23 cellular contexts compared by ENCODE assay signal in genomic region chr16:88636488-88637265, GRCh38. TPM values are rescaled to one million over a fixed set of nuclear protein-coding genes. Genes with fewer than 3 reads are reported as not detected.
DNase-seq lines count a peak whose midpoint lies in the region; ATAC-seq, FAIRE-seq and TF ChIP-seq lines count a peak whose summit lies in the region.
"Had no signal": no experiment of that assay in that cellular context is flagged by ENCODE, and none has a peak within 500 bp of the region (broad histone marks: within the 10 kb centered on the region; RNA-seq: fewer than 3 reads in every experiment).

No MANE protein-coding gene starts in this region.

- 0 out of 2 replicates have a peak overlapping the region, but pooled peaks have one; percentile 48 for H2BK20ac ChIP-seq in H1 (ENCODE audit: low read length)

- H4K20me1 ChIP-seq in H1 (replicated peaks in 1 of 2; ENCODE audit: control insufficient read depth in 1 of 2, insufficient read depth in 2 of 2, low read length in 2 of 2) = no peaks in the 10 kb centered on the region

- POLR2A ChIA-PET in H1 (lab: Charles Lee; ENCODE audit: partially characterized antibody) = interaction anchor here (0.9 to 1.3 kb wide), 3 partner anchors 13 to 66 kb away, joined by 3 to 5 read pairs (median 3); partner anchors contain the start of gene ZC3H18

- CTCF ChIA-PET in H1 (lab: Charles Lee; ENCODE audit: partially characterized antibody) = interaction anchor here (1.2 to 3.6 kb wide), 6 partner anchors 11 to 49 kb away, joined by 3 to 17 read pairs (median 5); no protein-coding TSS in a partner anchor

- no peak overlapping the region for H3K4me3 ChIP-seq in NB4 (ENCODE audit: low read depth, low read length)
- no peak overlapping the region; a peak in 1 of 8 replicates for H3K4me3 ChIP-seq in H1 (ENCODE audit: extremely low read depth in 1 of 4, insufficient read depth in 2 of 4, low read depth in 3 of 4, low read length in 4 of 4)
- H3K4me3 ChIP-seq in prostate gland = no peak overlapping the region
- H3K4me3 ChIP-seq in BE2C (ENCODE audit: low read depth, low read length) = no peak overlapping the region
- H3K4me3 ChIP-seq: heart right ventricle, stomach had no signal

- H3K27ac ChIP-seq in H1 (ENCODE audit: low read depth, low read length) = no peak overlapping the region
- H3K27ac ChIP-seq in prostate gland = no peak overlapping the region
- H3K27ac ChIP-seq: heart right ventricle, stomach had no signal

- H3K4me3 Mint-ChIP-seq in stimulated activated naive B cell treated with anti-CD40 and anti-IgM and Interleukin-4, amounts not matched to agents 10 μg/mL and 1 μg/mL and 100 μg/mL, for 72 hours = no peak overlapping the region

- H3K4me1 ChIP-seq in H1 (replicated peaks in 1 of 4; ENCODE audit: control insufficient read depth in 3 of 4, insufficient read depth in 4 of 4, low read length in 3 of 4) = peaks cover 5 to 49% (median 31%) of the 10 kb centered on the region in 4 experiments
- no peaks in the 10 kb centered on the region for H3K4me1 ChIP-seq in prostate gland (replicated peaks)
- no peaks in the 10 kb centered on the region for H3K4me1 ChIP-seq in BE2C

- H3K79me1 ChIP-seq in H1 (ENCODE audit: low read depth, low read length) = no peaks in the 10 kb centered on the region

- H3K9ac ChIP-seq in H1 (replicated peaks in 1 of 4; ENCODE audit: extremely low read depth in 1 of 4, low read depth in 3 of 4, low read length in 3 of 4) = no peak overlapping the region

- no peak for TF ChIP-seq EP300 in H1 (IDR thresholded peaks at IDR 0.05; ENCODE audit: borderline replicate concordance in 1 of 2, low read depth in 2 of 2, low read length in 2 of 2)

- H3K27me3 ChIP-seq in H1 (replicated peaks in 1 of 4; ENCODE audit: control insufficient read depth in 3 of 4, extremely low read depth in 1 of 4, insufficient read depth in 3 of 4, low read length in 3 of 4) = peaks cover 0 to 4% (median 1%) of the 10 kb centered on the region in 4 experiments; a peak in 2 of 7 replicates
- peaks cover 17% of the 10 kb centered on the region for H3K27me3 ChIP-seq in prostate gland (replicated peaks; ENCODE audit: insufficient read depth)
- H3K27me3 ChIP-seq in BE2C = peaks cover 26% of the 10 kb centered on the region

- no peak overlapping the region; the same call in 1 of the 2 replicates for H2BK5ac ChIP-seq in H1 (ENCODE audit: low read depth, low read length)

- no peaks in the 10 kb centered on the region for H3K9me3 Mint-ChIP-seq in stimulated activated naive B cell treated with anti-CD40 and anti-IgM and Interleukin-4, amounts not matched to agents 10 μg/mL and 1 μg/mL and 100 μg/mL, for 72 hours
- H3K9me3 Mint-ChIP-seq: type B pancreatic cell had no signal

- TF ChIP-seq CTCF in NB4 (IDR thresholded peaks at IDR 0.05; ENCODE audit: low read depth, low read length) (peak; percentile 3), H1 (IDR thresholded peaks at IDR 0.05; ENCODE audit: control extremely low read depth in 1 of 3, insufficient read depth in 1 of 3, low read depth in 1 of 3, low read length in 3 of 3) (peak in 1 of 3 experiments; percentile 15; a peak in 1 of 4 replicates), prostate gland (IDR thresholded peaks at IDR 0.05) (no peak), BE2C (IDR thresholded peaks at IDR 0.05; ENCODE audit: low read depth, low read length) (no peak)

- peaks cover 0 to 5% of the 10 kb centered on the region in 2 donors for H3K27me3 Mint-ChIP-seq in stimulated activated naive B cell treated with anti-CD40 and anti-IgM and Interleukin-4, amounts not matched to agents 10 μg/mL and 1 μg/mL and 100 μg/mL, for 72 hours

- WGBS in H1 (ENCODE audit: extremely low coverage in 1 of 2, insufficient coverage in 1 of 2, insufficient read length in 1 of 2, insufficient replicate concordance in 2 of 2, low coverage in 1 of 2, low lambda C conversion rate in 2 of 2, missing lambda C conversion rate in 1 of 2), 2 experiments = 88% methylated on average over 15 of the region's 23 CpGs; no CpG with 5 or more reads in 1 of the 2 experiments
- 69% methylated on average over 17 of the region's 23 CpGs for WGBS in prostate gland

- no peaks in the 10 kb centered on the region for H3K79me2 ChIP-seq in H1 (ENCODE audit: control insufficient read depth in 1 of 2, insufficient read depth in 2 of 2, low read length in 2 of 2)

- H3K23ac ChIP-seq in H1 (ENCODE audit: insufficient read length) = no peak overlapping the region

- TF ChIP-seq POLR2A in NB4 (IDR thresholded peaks at IDR 0.05; ENCODE audit: extremely low read depth, insufficient read length) (no peak), H1 (IDR thresholded peaks at IDR 0.05; ENCODE audit: control extremely low read depth in 1 of 2, low read depth in 2 of 2, low read length in 2 of 2) (no peak), prostate gland (IDR thresholded peaks at IDR 0.05) (no peak)

- no peak overlapping the region for H3K4me2 ChIP-seq in H1 (ENCODE audit: insufficient read depth in 1 of 2, low read depth in 2 of 2, low read length in 2 of 2)

- H3K36me3 ChIP-seq in H1 (ENCODE audit: control insufficient read depth in 2 of 4, insufficient read depth in 4 of 4, low read length in 3 of 4) = peaks cover 0 to 5% (median 0%) of the 10 kb centered on the region in 4 experiments; a peak in 2 of 8 replicates
- H3K36me3 ChIP-seq in prostate gland = peaks cover 0 to 9% of the 10 kb centered on the region in 2 donors
- H3K36me3 ChIP-seq in BE2C = peaks cover 3% of the 10 kb centered on the region

- no peak for TF ChIP-seq RAD21 in H1 (IDR thresholded peaks at IDR 0.05 in 1 of 2, conservative IDR thresholded peaks at IDR 0.05 in 1 of 2; ENCODE audit: low read depth in 2 of 2, low read length in 2 of 2)

- H2BK120ac ChIP-seq in H1 (replicated peaks; ENCODE audit: low read depth, low read length) = no peak overlapping the region

- H3K18ac ChIP-seq in H1 (ENCODE audit: extremely low read depth, low read length) = no peak overlapping the region

- H2AK5ac ChIP-seq in H1 (ENCODE audit: low read depth, low read length) = 0 out of 2 replicates have a peak overlapping the region, but pooled peaks have one; percentile 53

- H3K14ac ChIP-seq in H1 (ENCODE audit: insufficient read length) = no peak overlapping the region

- no peak overlapping the region for H2BK15ac ChIP-seq in H1 (ENCODE audit: low read length)

- no peak overlapping the region for H3K56ac ChIP-seq in H1 (replicated peaks; ENCODE audit: insufficient read length, low read depth, low read length)

- no peak overlapping the region for H4K5ac ChIP-seq in H1 (ENCODE audit: insufficient read length, low read depth, low read length)

- no peak overlapping the region for H3K4ac ChIP-seq in H1 (replicated peaks; ENCODE audit: insufficient read length, low read depth, low read length)

- peak overlapping the region; percentile 63 for H3K27ac Mint-ChIP-seq in stimulated activated naive B cell treated with anti-CD40 and anti-IgM and Interleukin-4, amounts not matched to agents 10 μg/mL and 1 μg/mL and 100 μg/mL, for 72 hours
- H3K27ac Mint-ChIP-seq: type B pancreatic cell had no signal

- peaks cover 10% of the 10 kb centered on the region for H3K23me2 ChIP-seq in H1 (ENCODE audit: low read depth, low read length)

- H3K4me1 Mint-ChIP-seq in stimulated activated naive B cell treated with anti-CD40 and anti-IgM and Interleukin-4, amounts not matched to agents 10 μg/mL and 1 μg/mL and 100 μg/mL, for 72 hours = peaks cover 55 to 83% of the 10 kb centered on the region in 2 donors

- peak overlapping the region; percentile 77 for H4K91ac ChIP-seq in H1 (replicated peaks; ENCODE audit: insufficient read length, low read length)

- no peak overlapping the region for H2AFZ ChIP-seq in H1 (ENCODE audit: low read length)

- FAIRE-seq in H1 (lab: Jason Lieb, UNC) = no peak

- intact Hi-C loops in prostate gland (cut with DNase I) = no loop called here

- peak; percentile 9 for DNase-seq in stimulated activated CD4-positive, alpha-beta T cell treated with anti-CD3 and anti-CD28 coated beads, Interleukin-15, amount 100 ng/mL, for 24 hours
- DNase-seq in stimulated activated CD4-positive, alpha-beta T cell treated with anti-CD3 and anti-CD28 coated beads, Interleukin-1b, Interleukin-23, amount 100 ng/mL, for 48 hours = no peak
- no peak for DNase-seq in NB4 (ENCODE audit: low read depth)
- no peak for DNase-seq in H1 (ENCODE audit: low read depth in 1 of 2, low spot score in 2 of 2)
- no peak for DNase-seq in stimulated activated naive B cell treated with anti-CD40 and anti-IgM and Interleukin-4, amounts not matched to agents 10 μg/mL and 1 μg/mL and 100 μg/mL, for 72 hours
- DNase-seq in prostate gland (ENCODE audit: low spot score) = no peak
- DNase-seq in BE2C = no peak
- no peak for DNase-seq in amygdala (lab: John Stamatoyannopoulos, UW)
- DNase-seq: activated naive CD4-positive, alpha-beta T cell; AML-193; cortex of kidney; heart right ventricle; left ventricle myocardium superior; NCI-H1105 treated with DMSO at 0.1 percent for 48 hours; Right ventricle myocardium superior; stomach had no signal

- no peak for ATAC-seq in stimulated activated naive B cell treated with anti-CD40 and anti-IgM and Interleukin-4, amounts not matched to agents 10 μg/mL and 1 μg/mL and 100 μg/mL, for 72 hours (replicated peaks)
- ATAC-seq: heart right ventricle, left ventricle myocardium superior, right cardiac atrium had no signal

- no peak overlapping the region for H4K8ac ChIP-seq in H1 (ENCODE audit: extremely low read depth, insufficient read depth, low read length)

- H2BK12ac ChIP-seq in H1 (ENCODE audit: low read depth, low read length) = peak overlapping the region; percentile 80; the same call in 1 of the 2 replicates

- H3K36me3 Mint-ChIP-seq in stimulated activated naive B cell treated with anti-CD40 and anti-IgM and Interleukin-4, amounts not matched to agents 10 μg/mL and 1 μg/mL and 100 μg/mL, for 72 hours = peaks cover 10 to 19% of the 10 kb centered on the region in 2 donors
- H3K36me3 Mint-ChIP-seq: type B pancreatic cell had no signal

- no peaks in the 10 kb centered on the region for H3K9me3 ChIP-seq in H1 (ENCODE audit: insufficient read depth in 2 of 2, low read depth in 1 of 2, low read length in 1 of 2)
- no peaks in the 10 kb centered on the region for H3K9me3 ChIP-seq in prostate gland
- H3K9me3 ChIP-seq in BE2C = no peaks in the 10 kb centered on the region
- H3K9me3 ChIP-seq: heart right ventricle, stomach had no signal

RNA-seq across cellular contexts. Expression of gene IL17C, which starts 1.7 kb away (rescaled TPM):
- 1.1 and 1.4 TPM in 2 replicates for total RNA-seq in H1 (2021; fragmentation: NEBNext Ultra II Directional; extraction: Animal tissue kit (Norgen Biotek cat#: 25700))
- polyA plus RNA-seq in H1 (2011; rRNA removed) = 1.9 and 3.0 TPM in 2 replicates
- 1.4 TPM for polyA plus RNA-seq in H1 (2011; cell fraction: cytosol; rRNA removed)
- polyA plus RNA-seq in H1 (2011; cell fraction: nucleus; rRNA removed) = 4.2 TPM
- polyA plus RNA-seq in H1 (2012, experiment 1 of 2) = 2.1 to 3.1 TPM (median 2.5 TPM) in 4 replicates
- polyA plus RNA-seq in H1 (2012, experiment 2 of 2) = 2.6 TPM
- 3.1 TPM for polyA plus RNA-seq in H1 (2013, experiment 1 of 2)
- 3.4 TPM for polyA plus RNA-seq in H1 (2013, experiment 2 of 2)
- 0.34 and 0.41 TPM in 2 replicates for polyA minus RNA-seq in H1 (2011; rRNA and poly(A)+ RNA removed)
- polyA minus RNA-seq in H1 (2011; cell fraction: cytosol; rRNA and poly(A)+ RNA removed) = 1.5 TPM
- polyA minus RNA-seq in H1 (2011; cell fraction: nucleus; rRNA and poly(A)+ RNA removed) = 2.6 TPM
- total RNA-seq in prostate gland = under 1 TPM in 1 of 2 donors, not detected in 1; 0.97 TPM
- polyA plus RNA-seq in BE2C (2012; ENCODE audit: insufficient read depth, insufficient read length, low read depth) = not detected
- total RNA-seq: activated CD8-positive, alpha-beta memory T cell treated with anti-CD3 and anti-CD28 coated beads for 36 hours; G401; heart right ventricle; left ventricle myocardium superior; LHCN-M2; mucosa of gallbladder; omental fat pad; right cardiac atrium; Right ventricle myocardium superior had no signal
- polyA plus RNA-seq: heart right ventricle, right cardiac atrium had no signal

RNA-seq across cellular contexts. Expression of gene CYBA, which starts 14.2 kb away (rescaled TPM):
- 136 and 161 TPM in 2 replicates for total RNA-seq in H1 (2021; fragmentation: NEBNext Ultra II Directional; extraction: Animal tissue kit (Norgen Biotek cat#: 25700))
- 254 and 340 TPM in 2 replicates for polyA plus RNA-seq in H1 (2011; rRNA removed)
- polyA plus RNA-seq in H1 (2011; cell fraction: cytosol; rRNA removed) = 233 TPM
- polyA plus RNA-seq in H1 (2011; cell fraction: nucleus; rRNA removed) = 322 TPM
- polyA plus RNA-seq in H1 (2012, experiment 1 of 2) = 69.1 to 193 TPM (median 184 TPM) in 4 replicates
- 245 TPM for polyA plus RNA-seq in H1 (2012, experiment 2 of 2)
- polyA plus RNA-seq in H1 (2013, experiment 1 of 2) = 267 TPM
- polyA plus RNA-seq in H1 (2013, experiment 2 of 2) = 285 TPM
- 41.6 and 53.9 TPM in 2 replicates for polyA minus RNA-seq in H1 (2011; rRNA and poly(A)+ RNA removed)
- polyA minus RNA-seq in H1 (2011; cell fraction: cytosol; rRNA and poly(A)+ RNA removed) = 80.0 TPM
- 68.6 TPM for polyA minus RNA-seq in H1 (2011; cell fraction: nucleus; rRNA and poly(A)+ RNA removed)
- total RNA-seq in prostate gland = 100 to 1,000 TPM in 1 of 2 donors, 10 to 100 TPM in 1; 86.0 to 155 TPM
- polyA plus RNA-seq in BE2C (2012; ENCODE audit: insufficient read depth, insufficient read length, low read depth) = 154 TPM

RNA-seq across cellular contexts. Expression of gene MVD, which starts 26.2 kb away (rescaled TPM):
- total RNA-seq in H1 (2021; fragmentation: NEBNext Ultra II Directional; extraction: Animal tissue kit (Norgen Biotek cat#: 25700)) = 77.3 and 80.6 TPM in 2 replicates
- 47.2 and 72.1 TPM in 2 replicates for polyA plus RNA-seq in H1 (2011; rRNA removed)
- polyA plus RNA-seq in H1 (2011; cell fraction: cytosol; rRNA removed) = 74.6 TPM
- 130 TPM for polyA plus RNA-seq in H1 (2011; cell fraction: nucleus; rRNA removed)
- polyA plus RNA-seq in H1 (2012, experiment 1 of 2) = 52.7 to 95.2 TPM (median 88.5 TPM) in 4 replicates
- 64.7 TPM for polyA plus RNA-seq in H1 (2012, experiment 2 of 2)
- polyA plus RNA-seq in H1 (2013, experiment 1 of 2) = 71.4 TPM
- 71.3 TPM for polyA plus RNA-seq in H1 (2013, experiment 2 of 2)
- polyA minus RNA-seq in H1 (2011; rRNA and poly(A)+ RNA removed) = 15.9 and 21.7 TPM in 2 replicates
- polyA minus RNA-seq in H1 (2011; cell fraction: cytosol; rRNA and poly(A)+ RNA removed) = 39.8 TPM
- 41.1 TPM for polyA minus RNA-seq in H1 (2011; cell fraction: nucleus; rRNA and poly(A)+ RNA removed)
- total RNA-seq in prostate gland = 10 to 100 TPM; 34.7 to 40.0 TPM
- polyA plus RNA-seq in BE2C (2012; ENCODE audit: insufficient read depth, insufficient read length, low read depth) = 80.6 TPM

RNA-seq across cellular contexts. Expression of gene SNAI3, which starts 49.6 kb away (rescaled TPM):
- total RNA-seq in H1 (2021; fragmentation: NEBNext Ultra II Directional; extraction: Animal tissue kit (Norgen Biotek cat#: 25700)) = 8.5 and 8.7 TPM in 2 replicates
- polyA plus RNA-seq in H1 (2011; rRNA removed) = 13.3 and 15.8 TPM in 2 replicates
- polyA plus RNA-seq in H1 (2011; cell fraction: cytosol; rRNA removed) = 9.4 TPM
- 11.3 TPM for polyA plus RNA-seq in H1 (2011; cell fraction: nucleus; rRNA removed)
- polyA plus RNA-seq in H1 (2012, experiment 1 of 2) = 5.5 to 8.7 TPM (median 8.3 TPM) in 4 replicates
- 9.6 TPM for polyA plus RNA-seq in H1 (2012, experiment 2 of 2)
- 9.0 TPM for polyA plus RNA-seq in H1 (2013, experiment 1 of 2)
- 9.0 TPM for polyA plus RNA-seq in H1 (2013, experiment 2 of 2)
- polyA minus RNA-seq in H1 (2011; rRNA and poly(A)+ RNA removed) = 4.3 and 5.2 TPM in 2 replicates
- polyA minus RNA-seq in H1 (2011; cell fraction: cytosol; rRNA and poly(A)+ RNA removed) = 7.3 TPM
- 4.7 TPM for polyA minus RNA-seq in H1 (2011; cell fraction: nucleus; rRNA and poly(A)+ RNA removed)
- total RNA-seq in prostate gland = 1 to 10 TPM in 1 of 2 donors, under 1 TPM in 1; 0.46 to 2.8 TPM
- polyA plus RNA-seq in BE2C (2012; ENCODE audit: insufficient read depth, insufficient read length, low read depth) = 2.9 TPM
